Comparison of ENCODE assay signal across 1 cellular context in genomic region chr15:31324739-31325431, GRCh38.
TF ChIP-seq lines count a peak whose summit lies in the region.

No MANE protein-coding gene starts in this region.

TF ChIP-seq in K562, 482 proteins besides CTCF, POLR2A, EP300 and RAD21 (continued from another document):
- TF ChIP-seq TEAD1 (CRISPR knock-in tag; IDR thresholded peaks at IDR 0.05) (no peak), CTCFL (IDR thresholded peaks at IDR 0.05; ENCODE audit: borderline replicate concordance, insufficient read depth, low read depth, low read length, poor library complexity, severe bottlenecking) (no peak), SMARCB1 (IDR thresholded peaks at IDR 0.05; ENCODE audit: insufficient read length, low read depth) (no peak), PRMT5 (CRISPR knock-in tag; IDR thresholded peaks at IDR 0.05) (no peak), ZC3H8 (IDR thresholded peaks at IDR 0.05) (no peak), SREBF1 (IDR thresholded peaks at IDR 0.05; ENCODE audit: borderline replicate concordance, low read depth, low read length) (no peak), ZNF253 (CRISPR knock-in tag; conservative IDR thresholded peaks at IDR 0.05) (no peak), ZNF277 (CRISPR knock-in tag; IDR thresholded peaks at IDR 0.05; ENCODE audit: borderline replicate concordance) (no peak), MED1 (CRISPR knock-in tag; IDR thresholded peaks at IDR 0.05; ENCODE audit: borderline replicate concordance) (no peak), NFIC (IDR thresholded peaks at IDR 0.05) (no peak), ZNF282 (CRISPR knock-in tag; IDR thresholded peaks at IDR 0.05) (no peak), ZC3H4 (CRISPR knock-in tag; IDR thresholded peaks at IDR 0.05; ENCODE audit: borderline replicate concordance) (no peak), ZNF384 (IDR thresholded peaks at IDR 0.05; ENCODE audit: low read depth, low read length) (no peak)
TF ChIP-seq in K562: peak in this region for 0.
